ENCODE assay signal across 6 cellular contexts in the genomic region with DNA sequence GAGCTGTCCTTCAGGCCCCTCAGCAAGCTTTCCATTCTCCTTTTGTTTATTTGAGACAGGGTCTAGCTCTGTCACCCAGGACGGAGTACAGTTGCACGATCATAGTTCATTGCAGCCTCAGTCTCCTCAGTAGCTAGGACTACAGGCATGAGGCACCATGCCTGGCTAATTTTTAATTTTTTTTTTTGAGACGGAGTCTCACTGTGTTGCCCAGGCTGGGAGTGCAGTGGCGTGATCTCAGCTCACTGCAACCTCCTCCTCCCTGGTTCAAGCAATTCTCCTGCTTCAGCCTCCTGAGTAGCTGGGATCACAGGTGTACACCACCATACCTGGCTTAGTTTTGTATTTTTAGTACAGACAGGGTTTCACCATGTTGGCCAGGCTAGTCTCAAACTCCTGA. TPM values are rescaled to one million over a fixed set of nuclear protein-coding genes. Genes with fewer than 3 reads are reported as not detected.
"Had no signal": no experiment of that assay in that cellular context is flagged by ENCODE, and none has a peak within 500 bp of the region (broad histone marks: within the 10 kb centered on the region; RNA-seq: fewer than 3 reads in every experiment).

No MANE protein-coding gene starts in this region.

RNA-seq across cellular contexts. Expression of gene SPEF1, which starts 8.0 kb away (rescaled TPM):
- total RNA-seq: activated B cell treated with CpG ODN at 0.5 μM for 24 hours; activated naive CD4-positive, alpha-beta T cell treated with anti-CD3 and anti-CD28 coated beads for 36 hours; dermis blood vessel endothelial cell; kidney epithelial cell; sciatic nerve had no signal
- polyA plus RNA-seq: immature natural killer cell had no signal
